Comparison of ENCODE assay signal across 1 cellular context in genomic region chr12:9761407-9761736, GRCh38.
TF ChIP-seq lines count a peak whose summit lies in the region.

No MANE protein-coding gene starts in this region.

TF ChIP-seq in GM12878, 131 proteins besides CTCF, POLR2A, EP300 and RAD21 (continued from another document):
- TF ChIP-seq ATF3 (IDR thresholded peaks at IDR 0.05; ENCODE audit: borderline replicate concordance, extremely low read depth, low read depth, low read length) = no peak
- TF ChIP-seq NBN (IDR thresholded peaks at IDR 0.05) = no peak
- TF ChIP-seq ZBTB33 (IDR thresholded peaks at IDR 0.05) = no peak
TF ChIP-seq in GM12878: peak in this region for 5.
